ENCODE assay signal across 1 cellular context in genomic region chr2:26043862-26044736, GRCh38.
TF ChIP-seq lines count a peak whose summit lies in the region.

No MANE protein-coding gene starts in this region.

TF ChIP-seq in HEK293, 187 proteins besides CTCF, POLR2A, EP300 and RAD21 (continued from another document):
- TF ChIP-seq PRDM6 (tag by site-specific recombination; IDR thresholded peaks at IDR 0.05), result peak; percentile 76
- peak; percentile 25; the same call in 1 of the 2 replicates for TF ChIP-seq SP7 (tag by site-specific recombination; IDR thresholded peaks at IDR 0.05)
- TF ChIP-seq INSM2 (tag by site-specific recombination; IDR thresholded peaks at IDR 0.05), result peak; percentile 70; the same call in 1 of the 2 replicates
- no peak for TF ChIP-seq ZNF747 (tag by site-specific recombination; IDR thresholded peaks at IDR 0.05)
- TF ChIP-seq ZNF670 (tag by site-specific recombination; IDR thresholded peaks at IDR 0.05; ENCODE audit: low read depth), result no peak
- TF ChIP-seq ZNF280C (tag by site-specific recombination; IDR thresholded peaks at IDR 0.05), result no peak
- TF ChIP-seq ZBTB48 (tag by site-specific recombination; IDR thresholded peaks at IDR 0.05), result no peak
- peak; percentile 56; the same call in 1 of the 2 replicates for TF ChIP-seq GLIS1 (tag by site-specific recombination; IDR thresholded peaks at IDR 0.05)
- TF ChIP-seq ZNF184 (tag by site-specific recombination; IDR thresholded peaks at IDR 0.05), result no peak
- TF ChIP-seq ZNF280D (tag by site-specific recombination; IDR thresholded peaks at IDR 0.05), result no peak
- no peak for TF ChIP-seq ZNF623 (tag by site-specific recombination; IDR thresholded peaks at IDR 0.05)
- TF ChIP-seq ZNF155 (tag by site-specific recombination; IDR thresholded peaks at IDR 0.05), result no peak
